20 cellular contexts compared by ENCODE assay signal in genomic region chr2:102120261-102121259, GRCh38. TPM values are rescaled to one million over a fixed set of nuclear protein-coding genes. Genes with fewer than 3 reads are reported as not detected.
DNase-seq lines count a peak whose midpoint lies in the region; ATAC-seq, FAIRE-seq and TF ChIP-seq lines count a peak whose summit lies in the region.
"Had no signal": no experiment of that assay in that cellular context is flagged by ENCODE, and none has a peak within 500 bp of the region (broad histone marks: within the 10 kb centered on the region; RNA-seq: fewer than 3 reads in every experiment).

No MANE protein-coding gene starts in this region.

- peak; percentile 74 for FAIRE-seq in islet of Langerhans (lab: Jason Lieb, UNC)
- no peak for FAIRE-seq in pancreas (lab: Jason Lieb, UNC)
- FAIRE-seq: A204.1, H54 had no signal

- peaks cover under 1 to 18% (median 8%) of the 10 kb centered on the region in 3 donors for H3K4me1 ChIP-seq in pancreas
- H3K4me1 ChIP-seq: neural progenitor cell had no signal

- H3K36me3 ChIP-seq in pancreas: no peaks in the 10 kb centered on the region
- H3K36me3 ChIP-seq: neural progenitor cell, right atrium auricular region, tibial artery had no signal

- no peak for TF ChIP-seq CTCF in pancreas (IDR thresholded peaks at IDR 0.05)

- H3K9me3 ChIP-seq in pancreas: no peaks in the 10 kb centered on the region
- H3K9me3 ChIP-seq: right atrium auricular region, tibial artery had no signal

- peak overlapping the region in 2 of 4 donors; percentile 13 to 28 for H3K27ac ChIP-seq in pancreas
- H3K27ac ChIP-seq: neural progenitor cell, right atrium auricular region, RWPE1 had no signal

- no peak overlapping the region for H3K4me3 ChIP-seq in pancreas
- H3K4me3 ChIP-seq: neural progenitor cell, right atrium auricular region, tibial artery had no signal

- DNase-seq in NCI-H1092 treated with DMSO at 0.1 percent for 48 hours (lab: John Stamatoyannopoulos, UW) (peak; percentile 31), NCI-H1092 (lab: John Stamatoyannopoulos, UW) (no peak), NCI-H774 (lab: John Stamatoyannopoulos, UW) (peak; percentile 46), pancreas (peak in 1 of 6 donors; percentile 38), germinal center (ENCODE audit: low spot score) (no peak)
- no peak for DNase-seq in effector CD8-positive, alpha-beta T cell (lab: John Stamatoyannopoulos, UW)
- DNase-seq: activated CD4-positive, alpha-beta T cell treated with anti-CD3 and anti-CD28 coated beads for 48 hours; activated CD8-positive, alpha-beta memory T cell treated with anti-CD3 and anti-CD28 coated beads, Interleukin-2, amount 50 U/mL, for 4 hours; activated gamma-delta T cell treated with Interleukin-2 at 50 U/mL for 16 hours; amygdala; midbrain; MM.1S; tibial artery had no signal

- intact Hi-C loops in pancreas (cut with DNase I): no loop called here

- H3K27me3 ChIP-seq in pancreas: no peaks in the 10 kb centered on the region
- H3K27me3 ChIP-seq: neural progenitor cell, right atrium auricular region, tibial artery had no signal

- peak in 3 of 4 donors; percentile 76 to 93 (median 78) for ATAC-seq in pancreas
- no peak for ATAC-seq in HG03432 (IDR thresholded peaks at IDR 0.05; ENCODE audit: unreplicated experiment)

- WGBS in pancreas, 2 donors: 64 to 85% methylated on average over 13 of the region's 13 CpGs

RNA-seq across cellular contexts. Expression of gene IL1R1, which starts 22.0 kb away (rescaled TPM):
- total RNA-seq in pancreas: 10 to 100 TPM; 17.1 to 74.5 (median 29.3) TPM
- 10 to 100 TPM; 22.1 to 29.1 TPM for polyA plus RNA-seq in pancreas

Comparison
In these comparisons a context has a peak if more than half of its experiments do, and no peak if none do; other contexts are left out.
1. DNase-seq: peak in NCI-H1092 treated with DMSO at 0.1 percent for 48 hours (single experiment) and NCI-H774 (single experiment); none in NCI-H1092 (single experiment), effector CD8-positive, alpha-beta T cell (single experiment) and germinal center (single experiment).